In genomic region chr20:59804347-59804746, GRCh38 we compare ENCODE assay signal across 31 cellular contexts.
"Had no signal": no experiment of that assay in that cellular context is flagged by ENCODE, and none has a peak within 500 bp of the region (broad histone marks: within the 10 kb centered on the region; RNA-seq: fewer than 3 reads in every experiment).

No MANE protein-coding gene starts in this region.

- FAIRE-seq: bronchial epithelial cell, TTC549 had no signal

- H3K27me3 ChIP-seq: MG63, Peyer's patch had no signal

- H3K27ac ChIP-seq: Peyer's patch had no signal

- ATAC-seq: activated CD8-positive, alpha-beta memory T cell treated with anti-CD3 and anti-CD28 coated beads, Interleukin-2, amount 10 ng/mL, durations not matched to agents 7 days and 5 days; activated naive CD8-positive, alpha-beta T cell treated with anti-CD3 and anti-CD28 coated beads, Interleukin-2, amount 50 U/mL, for 24 hours; Right ventricle myocardium inferior had no signal

- DNase-seq: activated CD4-positive, alpha-beta T cell treated with anti-CD3 and anti-CD28 coated beads, Interleukin-2, amount 10 ng/mL, durations not matched to agents 7 days and 5 days; activated CD4-positive, alpha-beta T cell treated with anti-CD3 and anti-CD28 coated beads, Interleukin-2, amount 50 U/mL, for 48 hours; activated CD8-positive, alpha-beta memory T cell treated with anti-CD3 and anti-CD28 coated beads for 24 hours; activated effector memory CD4-positive, alpha-beta T cell treated with Interleukin-2 at 50 U/mL for 16 hours; activated naive CD4-positive, alpha-beta T cell treated with anti-CD3 and anti-CD28 coated beads, Interleukin-2, amount 10 ng/mL, durations not matched to agents 7 days and 5 days; activated naive CD8-positive, alpha-beta T cell treated with anti-CD3 and anti-CD28 coated beads, Interleukin-2, amount 50 U/mL, for 24 hours; activated T-cell treated with anti-CD3 and anti-CD28 coated beads, Interleukin-2, amount 50 U/mL, for 48 hours; anterior cingulate cortex; caudate nucleus; cerebellar nuclear complex; Kasumi-1; KG1; MG63; NCI-H1048; NCI-H1105 treated with DMSO at 0.1 percent for 48 hours; NCI-H1436; NCI-H1694; NCI-H1930; NCI-H2081 treated with DMSO at 0.1 percent for 48 hours; NCI-H510A; NCI-H526; NCI-H748 treated with DMSO at 0.1 percent for 48 hours; NK-92 treated with Interleukin-12 subunit alpha and Interleukin-12 subunit beta, amount 100 ng/mL, for 24 hours; PC-3; Peyer's patch; RPMI8226; SIG-M5 had no signal

- H3K9me3 ChIP-seq: Peyer's patch had no signal

- H3K36me3 ChIP-seq: MG63, Peyer's patch had no signal

- H3K4me1 ChIP-seq: Peyer's patch had no signal

- H3K4me3 ChIP-seq: MG63, Peyer's patch had no signal
